11 cellular contexts compared by ENCODE assay signal in genomic region chr20:49690899-49691620, GRCh38. TPM values are rescaled to one million over a fixed set of nuclear protein-coding genes. Genes with fewer than 3 reads are reported as not detected.
A peak's percentile ranks its signal among the peaks of the same experiment; 100 is the strongest.
DNase-seq lines count a peak whose midpoint lies in the region; ATAC-seq and TF ChIP-seq lines count a peak whose summit lies in the region.
"Had no signal": no experiment of that assay in that cellular context is flagged by ENCODE, and none has a peak within 500 bp of the region (broad histone marks: within the 10 kb centered on the region; RNA-seq: fewer than 3 reads in every experiment).

No MANE protein-coding gene starts in this region.

- peaks cover 56% of the 10 kb centered on the region for H3F3A ChIP-seq in neural progenitor cell (ENCODE audit: low read depth)

- H3K4me2 ChIP-seq in OCI-LY3 (ENCODE audit: low read length): peak overlapping the region; percentile 50
- no peak overlapping the region for H3K4me2 ChIP-seq in neural progenitor cell

- peaks cover 100% of the 10 kb centered on the region for H3K79me2 ChIP-seq in OCI-LY3 (ENCODE audit: low read length)
- peaks cover 98% of the 10 kb centered on the region for H3K79me2 ChIP-seq in neural progenitor cell (ENCODE audit: low read depth)

- H3K4me1 Mint-ChIP-seq in neural progenitor cell: peaks cover 73% of the 10 kb centered on the region
- H3K4me1 Mint-ChIP-seq in glutamatergic neuron (ENCODE audit: low read depth, unreplicated experiment): peaks cover 15% of the 10 kb centered on the region

- H3K27me3 Mint-ChIP-seq in neural progenitor cell (ENCODE audit: insufficient read depth, low read depth) (peaks cover 2% of the 10 kb centered on the region), glutamatergic neuron (ENCODE audit: unreplicated experiment) (no peaks in the 10 kb centered on the region)
- H3K27me3 Mint-ChIP-seq: activated CD4-positive, alpha-beta memory T cell treated with anti-CD3 and anti-CD28 coated beads, Interleukin-2, amount 10 ng/mL, durations not matched to agents 7 days and 5 days; brain had no signal

- H3K36me3 ChIP-seq in OCI-LY3 (replicated peaks; ENCODE audit: low read depth, low read length) (peaks cover 8% of the 10 kb centered on the region), muscle layer of duodenum (ENCODE audit: control insufficient read depth in 1 of 2, insufficient read depth in 2 of 2, low read length in 2 of 2) (no peaks in the 10 kb centered on the region), neural progenitor cell (no peaks in the 10 kb centered on the region)

- H3K36me3 Mint-ChIP-seq in neural progenitor cell (no peaks in the 10 kb centered on the region), glutamatergic neuron (ENCODE audit: unreplicated experiment) (no peaks in the 10 kb centered on the region)
- H3K36me3 Mint-ChIP-seq: brain had no signal

- H3K9ac ChIP-seq in OCI-LY3 (ENCODE audit: low read length): peak overlapping the region; percentile 11; the same call in 1 of the 2 replicates
- H3K9ac ChIP-seq in neural progenitor cell: no peak overlapping the region

- peak; percentile 12 for DNase-seq in DMS53 treated with DMSO at 0.1 percent for 48 hours (lab: John Stamatoyannopoulos, UW; ENCODE audit: unreplicated experiment)
- DNase-seq in epithelial cell of esophagus (ENCODE audit: low read depth): peak; percentile 81
- no peak for DNase-seq in neural progenitor cell (ENCODE audit: low spot score)
- no peak for DNase-seq in glutamatergic neuron
- no peak for DNase-seq in AML-193 (lab: John Stamatoyannopoulos, UW)
- DNase-seq: activated CD4-positive, alpha-beta memory T cell treated with anti-CD3 and anti-CD28 coated beads, Interleukin-2, amount 10 ng/mL, durations not matched to agents 7 days and 5 days; DND-41 had no signal

- H3K4me3 ChIP-seq in OCI-LY3 (ENCODE audit: low read length) (peak overlapping the region; percentile 31), epithelial cell of esophagus (ENCODE audit: low read length) (no peak overlapping the region), muscle layer of duodenum (ENCODE audit: low read depth in 1 of 2, low read length in 2 of 2) (no peak overlapping the region), neural progenitor cell (no peak overlapping the region)

- H3K4me3 Mint-ChIP-seq in neural progenitor cell: no peak overlapping the region
- no peak overlapping the region for H3K4me3 Mint-ChIP-seq in glutamatergic neuron (ENCODE audit: unreplicated experiment)
- H3K4me3 Mint-ChIP-seq: activated CD4-positive, alpha-beta memory T cell treated with anti-CD3 and anti-CD28 coated beads, Interleukin-2, amount 10 ng/mL, durations not matched to agents 7 days and 5 days; brain had no signal

- H2AFZ ChIP-seq in OCI-LY3 (ENCODE audit: low read depth, low read length) (no peak overlapping the region), neural progenitor cell (replicated peaks) (no peak overlapping the region)

- no peak for TF ChIP-seq CTCF in OCI-LY3 (IDR thresholded peaks at IDR 0.05; ENCODE audit: low read depth, low read length)
- TF ChIP-seq CTCF in epithelial cell of esophagus (IDR thresholded peaks at IDR 0.05; ENCODE audit: insufficient read depth, low read depth, low read length, missing control alignments): no peak
- no peak for TF ChIP-seq CTCF in neural progenitor cell (IDR thresholded peaks at IDR 0.05)
- no peak for TF ChIP-seq CTCF in glutamatergic neuron (IDR thresholded peaks at IDR 0.05; ENCODE audit: partially characterized antibody, unreplicated experiment)

- H3K27ac ChIP-seq in OCI-LY3 (ENCODE audit: low read length): no peak overlapping the region
- peak overlapping the region; percentile 58 for H3K27ac ChIP-seq in muscle layer of duodenum (ENCODE audit: low read length)
- no peak overlapping the region for H3K27ac ChIP-seq in neural progenitor cell

- no peaks in the 10 kb centered on the region for H3K9me3 Mint-ChIP-seq in neural progenitor cell
- H3K9me3 Mint-ChIP-seq in glutamatergic neuron (ENCODE audit: unreplicated experiment): no peaks in the 10 kb centered on the region
- H3K9me3 Mint-ChIP-seq: activated CD4-positive, alpha-beta memory T cell treated with anti-CD3 and anti-CD28 coated beads, Interleukin-2, amount 10 ng/mL, durations not matched to agents 7 days and 5 days; brain had no signal

- no peak for ATAC-seq in HG02973 (IDR thresholded peaks at IDR 0.05; ENCODE audit: unreplicated experiment)

- H3K9me3 ChIP-seq in OCI-LY3 (ENCODE audit: insufficient read depth, low read length) (no peaks in the 10 kb centered on the region), muscle layer of duodenum (ENCODE audit: control insufficient read depth in 1 of 2, low read length in 2 of 2) (no peaks in the 10 kb centered on the region), neural progenitor cell (ENCODE audit: low read depth) (no peaks in the 10 kb centered on the region)

- no peaks in the 10 kb centered on the region for H3K27me3 ChIP-seq in OCI-LY3 (ENCODE audit: low read depth, low read length)
- no peaks in the 10 kb centered on the region for H3K27me3 ChIP-seq in muscle layer of duodenum (ENCODE audit: low read depth, low read length)
- H3K27me3 ChIP-seq in neural progenitor cell: no peaks in the 10 kb centered on the region

- no peak overlapping the region for H3K27ac Mint-ChIP-seq in neural progenitor cell
- H3K27ac Mint-ChIP-seq in glutamatergic neuron (ENCODE audit: unreplicated experiment): no peak overlapping the region
- H3K27ac Mint-ChIP-seq: activated CD4-positive, alpha-beta memory T cell treated with anti-CD3 and anti-CD28 coated beads, Interleukin-2, amount 10 ng/mL, durations not matched to agents 7 days and 5 days had no signal

- H3K4me1 ChIP-seq in OCI-LY3 (ENCODE audit: low read length) (peaks cover 88% of the 10 kb centered on the region), muscle layer of duodenum (ENCODE audit: control insufficient read depth in 1 of 2, insufficient read depth in 2 of 2, low read length in 2 of 2) (peaks cover 7 to 45% of the 10 kb centered on the region in 2 donors), neural progenitor cell (peaks cover 63% of the 10 kb centered on the region)

- H4K20me1 ChIP-seq in OCI-LY3 (ENCODE audit: insufficient read depth, low read length) (peaks cover 98% of the 10 kb centered on the region), neural progenitor cell (ENCODE audit: low read depth) (peaks cover 100% of the 10 kb centered on the region)

RNA-seq across cellular contexts. Expression of gene B4GALT5, which starts 22.6 kb away (rescaled TPM):
- total RNA-seq in neural progenitor cell (ENCODE audit: low replicate concordance) (45.4 and 60.1 TPM in 2 replicates), glutamatergic neuron (ENCODE audit: unreplicated experiment) (61.3 TPM)

Comparison
In these comparisons a context has a peak if more than half of its experiments do, and no peak if none do; other contexts are left out.
1. DNase-seq: peak in DMS53 treated with DMSO at 0.1 percent for 48 hours (single experiment) and epithelial cell of esophagus (single experiment); none in neural progenitor cell (single experiment), glutamatergic neuron (single experiment) and AML-193 (0 of 2).